Comparison of ENCODE assay signal across 30 cellular contexts in the genomic region with DNA sequence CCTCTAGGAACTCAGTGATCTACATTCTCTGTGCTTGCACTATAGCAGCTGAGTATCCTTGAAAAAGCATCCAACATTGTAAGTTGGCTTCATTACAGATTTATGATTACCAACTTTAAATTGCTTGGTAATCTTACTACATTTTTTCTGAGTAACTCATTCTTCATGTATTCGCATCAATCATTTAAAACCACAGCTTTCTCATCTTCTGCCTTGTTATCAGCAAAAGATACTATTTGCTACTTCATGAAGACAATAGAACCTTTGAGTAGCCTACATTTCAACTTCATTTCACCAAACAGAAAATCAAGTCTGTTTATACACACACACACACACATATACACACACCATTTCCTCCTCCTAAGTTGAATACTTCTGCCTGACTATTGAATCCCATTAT. TPM values are rescaled to one million over a fixed set of nuclear protein-coding genes. Genes with fewer than 3 reads are reported as not detected.
"Had no signal": no experiment of that assay in that cellular context is flagged by ENCODE, and none has a peak within 500 bp of the region (broad histone marks: within the 10 kb centered on the region; RNA-seq: fewer than 3 reads in every experiment).

No MANE protein-coding gene starts in this region.

- H3K9me3 ChIP-seq: heart right ventricle, lower lobe of right lung, right lobe of liver, stomach, suprapubic skin, transverse colon, uterus had no signal

- H3K36me3 ChIP-seq: heart right ventricle, lower lobe of right lung, neural progenitor cell, right lobe of liver, stomach, suprapubic skin, transverse colon, uterus had no signal

- ATAC-seq: activated CD4-positive, alpha-beta T cell treated with anti-CD3 and anti-CD28 coated beads for 36 hours; activated T-cell treated with anti-CD3 and anti-CD28 coated beads, Interleukin-2, amount 50 U/mL, for 4 hours; heart right ventricle; left lobe of liver; lower lobe of right lung; naive thymus-derived CD8-positive, alpha-beta T cell; right lobe of liver; stimulated activated memory B cell treated with anti-CD40 and anti-IgM and Interleukin-4, amounts not matched to agents 10 μg/mL and 1 μg/mL and 100 μg/mL, for 72 hours; T-helper 17 cell had no signal

- H3K4me3 ChIP-seq: heart right ventricle, lower lobe of right lung, neural progenitor cell, right lobe of liver, skin epidermis, stomach, suprapubic skin, transverse colon, uterus had no signal

- H3K27me3 ChIP-seq: heart right ventricle, neural progenitor cell, right lobe of liver, stomach, suprapubic skin, transverse colon, uterus had no signal

- H3K27ac ChIP-seq: heart right ventricle, lower lobe of right lung, neural progenitor cell, right lobe of liver, skin epidermis, stomach, suprapubic skin, transverse colon, uterus had no signal

- DNase-seq: activated B cell treated with CpG ODN at 0.5 μM for 24 hours; activated CD4-positive, alpha-beta T cell treated with anti-CD3 and anti-CD28 coated beads for 36 hours; activated CD4-positive, alpha-beta T cell treated with anti-CD3 and anti-CD28 coated beads, Interleukin-2, amount 50 U/mL, for 4 hours; activated CD8-positive, alpha-beta memory T cell treated with anti-CD3 and anti-CD28 coated beads for 24 hours; activated CD8-positive, alpha-beta memory T cell treated with anti-CD3 and anti-CD28 coated beads, Interleukin-2, amount 50 U/mL, for 4 hours; activated naive CD4-positive, alpha-beta T cell treated with anti-CD3 and anti-CD28 coated beads for 36 hours; activated naive CD8-positive, alpha-beta T cell treated with anti-CD3 and anti-CD28 coated beads, Interleukin-2, amount 10 ng/mL, durations not matched to agents 7 days and 5 days; activated T-cell treated with anti-CD3 and anti-CD28 coated beads, Interleukin-2, amount 50 U/mL, for 4 hours; amygdala; effector CD8-positive, alpha-beta T cell; heart right ventricle; kidney; lower lobe of right lung; naive thymus-derived CD8-positive, alpha-beta T cell; posterior cingulate gyrus; right lobe of liver; stimulated activated CD4-positive, alpha-beta T cell treated with anti-CD3 and anti-CD28 coated beads, Interleukin-2, amount 100 ng/mL, for 24 hours; stomach; T-helper 17 cell; transverse colon; uterus had no signal

- H3K4me1 ChIP-seq: heart right ventricle, lower lobe of right lung, neural progenitor cell, right lobe of liver, stomach, suprapubic skin, transverse colon, uterus had no signal

RNA-seq across cellular contexts. Expression of gene DCAF8L2, which starts 6.2 kb away (rescaled TPM):
- total RNA-seq: activated B cell treated with CpG ODN at 0.5 μM for 24 hours; activated CD4-positive, alpha-beta T cell treated with anti-CD3 and anti-CD28 coated beads for 36 hours; activated naive CD4-positive, alpha-beta T cell treated with anti-CD3 and anti-CD28 coated beads for 36 hours; activated naive CD8-positive, alpha-beta T cell treated with anti-CD3 and anti-CD28 coated beads, Interleukin-2, amount 10 ng/mL, durations not matched to agents 7 days and 5 days; activated T-cell treated with anti-CD3 and anti-CD28 coated beads, Interleukin-2, amount 50 U/mL, for 4 hours; cardiac septum; chondrocyte; heart right ventricle; kidney; left lobe of liver; lower lobe of right lung; naive thymus-derived CD8-positive, alpha-beta T cell; omental fat pad; right lobe of liver; stomach; suprapubic skin; T-helper 17 cell; transverse colon; uterus had no signal
- polyA plus RNA-seq: esophagus; heart right ventricle; naive thymus-derived CD8-positive, alpha-beta T cell; stomach had no signal
